ENCODE assay signal across 12 cellular contexts in genomic region chr9:125361837-125362531, GRCh38.
DNase-seq lines count a peak whose midpoint lies in the region; ATAC-seq and TF ChIP-seq lines count a peak whose summit lies in the region.
"Had no signal": no experiment of that assay in that cellular context is flagged by ENCODE, and none has a peak within 500 bp of the region (broad histone marks: within the 10 kb centered on the region; RNA-seq: fewer than 3 reads in every experiment).

No MANE protein-coding gene starts in this region.

- H4K8ac ChIP-seq in IMR-90 (ENCODE audit: low read depth in 2 of 2, low read length in 2 of 2): no peak overlapping the region

- peak; percentile 20; the same call in 1 of the 2 replicates for TF ChIP-seq RAD21 in IMR-90 (IDR thresholded peaks at IDR 0.05; ENCODE audit: low read length)

- H4K91ac ChIP-seq in IMR-90 (ENCODE audit: insufficient read depth, low read depth, low read length): no peak overlapping the region

- H2BK5ac ChIP-seq in IMR-90 (ENCODE audit: low read depth, low read length, poor library complexity, severe bottlenecking): no peak overlapping the region

- no peak overlapping the region for H2BK20ac ChIP-seq in IMR-90 (ENCODE audit: low read depth, low read length)

- no peak overlapping the region for H3K4ac ChIP-seq in IMR-90 (ENCODE audit: low read depth, low read length)

- no peaks in the 10 kb centered on the region for H3K27me3 ChIP-seq in Caco-2 (replicated peaks; ENCODE audit: control insufficient read depth, insufficient read depth, low read length)
- H3K27me3 ChIP-seq in IMR-90 (ENCODE audit: control insufficient read depth, insufficient read depth, low read length): no peaks in the 10 kb centered on the region
- H3K27me3 ChIP-seq in WERI-Rb-1 (ENCODE audit: insufficient read depth, low read depth, severe bottlenecking): no peaks in the 10 kb centered on the region
- no peaks in the 10 kb centered on the region for H3K27me3 ChIP-seq in lower lobe of right lung (ENCODE audit: low read depth)
- H3K27me3 ChIP-seq: SJCRH30 had no signal

- no peaks in the 10 kb centered on the region for H3K9me3 Mint-ChIP-seq in Caco-2 (ENCODE audit: unreplicated experiment)
- H3K9me3 Mint-ChIP-seq: dendritic cell treated with granulocyte-macrophage colony-stimulating factor and Interleukin-4, amounts not matched to agents 40 ng/mL and 50 ng/mL, for 4 days had no signal

- no peaks in the 10 kb centered on the region for H3K9me1 ChIP-seq in IMR-90 (ENCODE audit: insufficient read depth, low read length)

- H4K5ac ChIP-seq in IMR-90 (ENCODE audit: low read depth, low read length): no peak overlapping the region

- in situ Hi-C loops in IMR-90 (cut with MboI; ENCODE audit: low sequenced_read_pairs): loop anchor here (25.0 kb wide), 1 partner anchor 450 kb away; no protein-coding TSS in a partner anchor

- DNase-seq in Caco-2 (peak in 1 of 2 experiments; percentile 51), IMR-90 (peak; percentile 17), WERI-Rb-1 (no peak), lower lobe of right lung (no peak), NCI-H1436 treated with DMSO at 0.1 percent for 48 hours (lab: John Stamatoyannopoulos, UW) (no peak)
- DNase-seq: psoas muscle, SJCRH30 had no signal

- H3K4me1 ChIP-seq in Caco-2 (no peaks in the 10 kb centered on the region), IMR-90 (ENCODE audit: control insufficient read depth, insufficient read depth, low read length) (no peaks in the 10 kb centered on the region), lower lobe of right lung (no peaks in the 10 kb centered on the region)
- H3K4me1 ChIP-seq: psoas muscle had no signal

- H2BK15ac ChIP-seq in IMR-90 (ENCODE audit: low read depth, low read length): no peak overlapping the region

- no peak overlapping the region for H3K4me2 ChIP-seq in IMR-90 (ENCODE audit: low read depth, low read length)

- no peak overlapping the region for H2AK9ac ChIP-seq in IMR-90 (replicated peaks; ENCODE audit: low read depth, low read length, poor library complexity)

- H3K27ac Mint-ChIP-seq in Caco-2 (ENCODE audit: unreplicated experiment): no peak overlapping the region
- H3K27ac Mint-ChIP-seq: dendritic cell treated with granulocyte-macrophage colony-stimulating factor and Interleukin-4, amounts not matched to agents 40 ng/mL and 50 ng/mL, for 4 days had no signal

- TF ChIP-seq CTCF in Caco-2 (IDR thresholded peaks at IDR 0.05; ENCODE audit: insufficient read depth in 1 of 2, low read depth in 1 of 2, low read length in 1 of 2, severe bottlenecking in 1 of 2, unreplicated experiment in 1 of 2) (peak; percentile 40 to 47), IMR-90 (conservative IDR thresholded peaks at IDR 0.05; ENCODE audit: low read depth, low read length) (peak; percentile 27; the same call in 1 of the 2 replicates), WERI-Rb-1 (IDR thresholded peaks at IDR 0.05; ENCODE audit: low read depth, low read length) (peak; percentile 47), lower lobe of right lung (IDR thresholded peaks at IDR 0.05) (peak; percentile 32)

- H2BK120ac ChIP-seq in IMR-90 (ENCODE audit: low read depth, low read length): no peak overlapping the region

- no peaks in the 10 kb centered on the region for H3K27me3 Mint-ChIP-seq in Caco-2 (ENCODE audit: insufficient read depth, unreplicated experiment)
- H3K27me3 Mint-ChIP-seq: dendritic cell treated with granulocyte-macrophage colony-stimulating factor and Interleukin-4, amounts not matched to agents 40 ng/mL and 50 ng/mL, for 4 days had no signal

- H3K4me3 ChIP-seq in Caco-2 (ENCODE audit: low read depth, low read length) (no peak overlapping the region), IMR-90 (ENCODE audit: insufficient read depth, low read depth, low read length) (no peak overlapping the region), WERI-Rb-1 (ENCODE audit: low read depth, low read length) (no peak overlapping the region), lower lobe of right lung (no peak overlapping the region)
- H3K4me3 ChIP-seq: psoas muscle, SJCRH30, thoracic aorta had no signal

- H3K36me3 Mint-ChIP-seq in Caco-2 (ENCODE audit: insufficient read depth, unreplicated experiment): peaks cover 79% of the 10 kb centered on the region

- no peak overlapping the region for H3K4me3 Mint-ChIP-seq in Caco-2 (ENCODE audit: unreplicated experiment)
- H3K4me3 Mint-ChIP-seq: dendritic cell treated with granulocyte-macrophage colony-stimulating factor and Interleukin-4, amounts not matched to agents 40 ng/mL and 50 ng/mL, for 4 days had no signal

- no peaks in the 10 kb centered on the region for H3K9me3 ChIP-seq in Caco-2
- H3K9me3 ChIP-seq in IMR-90 (ENCODE audit: control insufficient read depth, insufficient read depth, low read length): no peaks in the 10 kb centered on the region
- no peaks in the 10 kb centered on the region for H3K9me3 ChIP-seq in WERI-Rb-1 (ENCODE audit: severe bottlenecking)
- H3K9me3 ChIP-seq in lower lobe of right lung: no peaks in the 10 kb centered on the region
- H3K9me3 ChIP-seq: psoas muscle, SJCRH30, thoracic aorta had no signal

- H3K4me1 Mint-ChIP-seq in Caco-2 (ENCODE audit: low read depth, unreplicated experiment): no peaks in the 10 kb centered on the region

- WGBS in IMR-90 (ENCODE audit: extremely low coverage in 2 of 2, insufficient read length in 1 of 2), 2 experiments: no CpG with 5 or more reads among the region's 5 CpGs

- no peak overlapping the region for H3K9ac ChIP-seq in IMR-90 (ENCODE audit: low read depth, low read length)

- no peak overlapping the region for H3K18ac ChIP-seq in IMR-90 (ENCODE audit: low read depth, low read length)

- intact Hi-C loops in Caco-2 (cut with micrococcal nuclease; ENCODE audit: unreplicated experiment) (no loop called here), IMR-90 (cut with micrococcal nuclease) (no loop called here), lower lobe of right lung (cut with DNase I) (no loop called here)

- no peak for TF ChIP-seq POLR2A in IMR-90 (IDR thresholded peaks at IDR 0.05; ENCODE audit: low read depth, low read length)

- H3K27ac ChIP-seq in IMR-90 (ENCODE audit: insufficient read depth, low read length) (no peak overlapping the region), WERI-Rb-1 (no peak overlapping the region), lower lobe of right lung (no peak overlapping the region)
- H3K27ac ChIP-seq: psoas muscle, SJCRH30, thoracic aorta had no signal

- H3K36me3 ChIP-seq in Caco-2 (ENCODE audit: control insufficient read depth, insufficient read depth, low read length): peaks cover 2% of the 10 kb centered on the region
- H3K36me3 ChIP-seq in IMR-90 (ENCODE audit: control insufficient read depth, insufficient read depth, low read length): peaks cover 33% of the 10 kb centered on the region
- H3K36me3 ChIP-seq in WERI-Rb-1: peaks cover 50% of the 10 kb centered on the region
- H3K36me3 ChIP-seq in lower lobe of right lung: peaks cover 88% of the 10 kb centered on the region

- ATAC-seq in IMR-90 (ENCODE audit: low read depth) (peak; percentile 35; the same call in 1 of the 2 replicates), lower lobe of right lung (peak in 1 of 2 donors; percentile 51), GM19328 (IDR thresholded peaks at IDR 0.05; ENCODE audit: unreplicated experiment) (no peak), GM21526 (IDR thresholded peaks at IDR 0.05; ENCODE audit: low FRiP score, unreplicated experiment) (no peak), HG02763 (IDR thresholded peaks at IDR 0.05; ENCODE audit: unreplicated experiment) (no peak)
- ATAC-seq: psoas muscle had no signal

- BruUV-seq in Caco-2 (replicated peaks; lab: Mats Ljungman, UMichigan) (no TSS peak), IMR-90 (replicated peaks; lab: Mats Ljungman, UMichigan) (no TSS peak)

- H3K79me1 ChIP-seq in IMR-90 (ENCODE audit: low read depth in 1 of 2, low read length in 2 of 2): no peaks in the 10 kb centered on the region; a peak in 1 of 4 replicates

- dilution Hi-C loops in IMR-90 (cut with HindIII; ENCODE audit: low sequenced_read_pairs, unreplicated experiment): no loop called here

- no peak overlapping the region for H3K56ac ChIP-seq in IMR-90 (ENCODE audit: extremely low read depth, insufficient read depth, low read length)

- H2AK5ac ChIP-seq in IMR-90 (ENCODE audit: low read depth, low read length): no peak overlapping the region

- H4K20me1 ChIP-seq in IMR-90 (ENCODE audit: insufficient read depth, low read length): no peaks in the 10 kb centered on the region

- CTCF ChIA-PET in Caco-2 (lab: Charles Lee) (interaction anchor here (0.7 to 2.5 kb wide), 8 partner anchors 10 to 121 kb away, joined by 3 to 31 read pairs (median 4); partner anchors contain the start of genes GAPVD1 and HSPA5), IMR-90 (lab: Yijun Ruan, JAX) (interaction anchor here (0.9 kb wide), 1 partner anchor 10 kb away, joined by 4 read pairs; no protein-coding TSS in a partner anchor)

- H2AFZ ChIP-seq in IMR-90 (replicated peaks; ENCODE audit: low read length, poor library complexity): no peak overlapping the region

- no peak overlapping the region for H3K23ac ChIP-seq in IMR-90 (ENCODE audit: low read depth, low read length)

- H3K14ac ChIP-seq in IMR-90 (replicated peaks; ENCODE audit: low read depth, low read length): no peak overlapping the region

- POLR2A ChIA-PET in Caco-2 (lab: Charles Lee) (interaction anchor here (1.1 kb wide), 1 partner anchor 120 kb away, joined by 5 read pairs; no protein-coding TSS in a partner anchor), IMR-90 (lab: Charles Lee; ENCODE audit: unreplicated experiment) (interaction anchor here (0.5 kb wide), 1 partner anchor 23 kb away, joined by 3 read pairs; no protein-coding TSS in a partner anchor)

TF ChIP-seq in IMR-90, 13 proteins besides CTCF, POLR2A, EP300 and RAD21 (continues in another document):
- TF ChIP-seq RCOR1 (IDR thresholded peaks at IDR 0.05; ENCODE audit: insufficient replicate concordance, low read length) (no peak), MAFK (IDR thresholded peaks at IDR 0.05; ENCODE audit: low read depth, low read length) (no peak), MAZ (IDR thresholded peaks at IDR 0.05; ENCODE audit: borderline replicate concordance, low read depth, low read length) (no peak), CHD1 (IDR thresholded peaks at IDR 0.05; ENCODE audit: low read depth, low read length) (no peak), SMC3 (IDR thresholded peaks at IDR 0.05; ENCODE audit: low read depth, low read length) (no peak), RFX5 (IDR thresholded peaks at IDR 0.05; ENCODE audit: low read depth, low read length) (no peak)
- TF ChIP-seq, protein P1, sequence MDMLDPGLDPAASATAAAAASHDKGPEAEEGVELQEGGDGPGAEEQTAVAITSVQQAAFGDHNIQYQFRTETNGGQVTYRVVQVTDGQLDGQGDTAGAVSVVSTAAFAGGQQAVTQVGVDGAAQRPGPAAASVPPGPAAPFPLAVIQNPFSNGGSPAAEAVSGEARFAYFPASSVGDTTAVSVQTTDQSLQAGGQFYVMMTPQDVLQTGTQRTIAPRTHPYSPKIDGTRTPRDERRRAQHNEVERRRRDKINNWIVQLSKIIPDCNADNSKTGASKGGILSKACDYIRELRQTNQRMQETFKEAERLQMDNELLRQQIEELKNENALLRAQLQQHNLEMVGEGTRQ (IDR thresholded peaks at IDR 0.05; ENCODE audit: low read depth, low read length): no peak
